12 cellular contexts compared by ENCODE assay signal in the genomic region with DNA sequence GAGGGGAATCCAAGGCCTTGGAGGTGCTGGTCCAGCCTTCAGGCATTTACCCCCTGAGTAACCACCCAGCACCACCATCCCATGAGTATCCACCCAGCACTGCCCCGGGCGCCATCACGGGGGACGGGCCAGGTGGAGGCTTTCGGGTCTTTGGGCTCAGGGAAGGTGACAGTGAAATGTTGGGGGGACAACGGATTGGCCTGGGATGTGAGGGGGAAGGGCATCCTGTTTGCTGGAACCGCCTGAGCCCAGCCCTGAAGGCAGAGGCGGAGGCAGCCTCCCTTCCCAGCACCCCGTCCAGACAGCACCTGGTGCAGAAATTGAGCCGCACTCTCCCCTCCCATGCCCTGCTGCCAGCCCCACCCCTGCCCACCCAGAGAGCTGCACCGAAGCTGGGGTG. TPM values are rescaled to one million over a fixed set of nuclear protein-coding genes. Genes with fewer than 3 reads are reported as not detected.
DNase-seq lines count a peak whose midpoint lies in the region; ATAC-seq and TF ChIP-seq lines count a peak whose summit lies in the region.
"Had no signal": no experiment of that assay in that cellular context is flagged by ENCODE, and none has a peak within 500 bp of the region (broad histone marks: within the 10 kb centered on the region; RNA-seq: fewer than 3 reads in every experiment).

No MANE protein-coding gene starts in this region.

- no peak overlapping the region for H3K4ac ChIP-seq in neuronal stem cell (ENCODE audit: low read length)

- no peak overlapping the region for H2BK120ac ChIP-seq in neuronal stem cell (ENCODE audit: low read depth, low read length)

- no peaks in the 10 kb centered on the region for H3K27me3 ChIP-seq in HCT116 (ENCODE audit: insufficient read depth, low read length)
- H3K27me3 ChIP-seq in NT2/D1 (ENCODE audit: insufficient read depth, insufficient read length): no peaks in the 10 kb centered on the region
- H3K27me3 ChIP-seq in SU-DHL-6 (ENCODE audit: low read length): no peaks in the 10 kb centered on the region
- peaks cover 0 to 32% (median 0%) of the 10 kb centered on the region in 3 experiments for H3K27me3 ChIP-seq in neuronal stem cell (ENCODE audit: control insufficient read depth in 3 of 3, insufficient read depth in 3 of 3, low read depth in 1 of 3, low read length in 3 of 3)

- H3K14ac ChIP-seq in neuronal stem cell (ENCODE audit: low read length): no peak overlapping the region

- H4K8ac ChIP-seq in neuronal stem cell (ENCODE audit: low read depth, low read length): no peak overlapping the region

- CTCF ChIA-PET in HCT116 (lab: Charles Lee): interaction anchor here (2.5 to 2.6 kb wide), 3 partner anchors 221 to 222 kb away, joined by 12 to 16 read pairs (median 14); no protein-coding TSS in a partner anchor

- no CpG with 5 or more reads among the region's 11 CpGs for WGBS in neuronal stem cell (ENCODE audit: extremely low coverage in 2 of 2, insufficient read length in 2 of 2, insufficient replicate concordance in 1 of 2), 2 donors

- no peak overlapping the region for H4K91ac ChIP-seq in neuronal stem cell (ENCODE audit: low read depth, low read length, poor library complexity)

- intact Hi-C loops in HCT116 (cut with micrococcal nuclease): loop anchor here (1.0 to 5.0 kb wide), 2 partner anchors 221 to 406 kb away; no protein-coding TSS in a partner anchor

- no peak for DNase-seq in HCT116 (ENCODE audit: low read depth, low spot score)
- DNase-seq in NT2/D1 (ENCODE audit: low read depth, low spot score): no peak
- no peak for DNase-seq in neuronal stem cell (ENCODE audit: low spot score)
- no peak for DNase-seq in retina
- DNase-seq: GF-D8 had no signal

- H2BK12ac ChIP-seq in neuronal stem cell (ENCODE audit: low read length): peak overlapping the region; percentile 48

- no peak overlapping the region for H3K4me2 ChIP-seq in HCT116 (ENCODE audit: low read length)
- H3K4me2 ChIP-seq in SU-DHL-6 (ENCODE audit: low read depth, low read length, poor library complexity, severe bottlenecking): no peak overlapping the region
- H3K4me2 ChIP-seq in neuronal stem cell (ENCODE audit: insufficient read depth, low read length, poor library complexity, severe bottlenecking): no peak overlapping the region

- no peaks in the 10 kb centered on the region for H3K4me1 ChIP-seq in HCT116 (ENCODE audit: control insufficient read depth in 1 of 2, insufficient read depth in 2 of 2, low read length in 2 of 2)
- peaks cover 16% of the 10 kb centered on the region for H3K4me1 ChIP-seq in NT2/D1 (ENCODE audit: insufficient read depth, insufficient read length)
- peaks cover 2 to 16% of the 10 kb centered on the region in 2 donors for H3K4me1 ChIP-seq in neuronal stem cell (ENCODE audit: control insufficient read depth in 2 of 2, insufficient read depth in 1 of 2, low read depth in 1 of 2, low read length in 2 of 2)
- H3K4me1 ChIP-seq: Caco-2 had no signal

- no peaks in the 10 kb centered on the region for H3K79me1 ChIP-seq in neuronal stem cell (ENCODE audit: low read depth, low read length)

- H4K20me1 ChIP-seq in HCT116 (ENCODE audit: insufficient read depth) (no peaks in the 10 kb centered on the region), SU-DHL-6 (ENCODE audit: low read depth, low read length) (no peaks in the 10 kb centered on the region)

- ATAC-seq in HCT116 (0 out of 2 replicates have a peak, but pooled peaks have one; percentile 3), GM21447 (IDR thresholded peaks at IDR 0.05; ENCODE audit: unreplicated experiment) (no peak), GM19452 (IDR thresholded peaks at IDR 0.05; ENCODE audit: unreplicated experiment) (no peak)

- H2AFZ ChIP-seq in HCT116 (ENCODE audit: low read depth, low read length, poor library complexity, severe bottlenecking) (no peak overlapping the region), SU-DHL-6 (ENCODE audit: low read depth, low read length, severe bottlenecking) (no peak overlapping the region), neuronal stem cell (ENCODE audit: low read length) (no peak overlapping the region)
- H2AFZ ChIP-seq: GM23248 had no signal

- no peaks in the 10 kb centered on the region for H3K79me2 ChIP-seq in HCT116 (ENCODE audit: insufficient read depth, low read length)
- H3K79me2 ChIP-seq in SU-DHL-6 (ENCODE audit: insufficient read depth, low read length): no peaks in the 10 kb centered on the region

- H3K27ac ChIP-seq in HCT116 (ENCODE audit: low read depth, low read length) (no peak overlapping the region), SU-DHL-6 (ENCODE audit: low read depth, low read length) (no peak overlapping the region), neuronal stem cell (replicated peaks; ENCODE audit: low read length) (no peak overlapping the region)
- H3K27ac ChIP-seq: GM23248 had no signal

- no peaks in the 10 kb centered on the region for H3F3A ChIP-seq in SU-DHL-6 (ENCODE audit: insufficient read depth)

- TF ChIP-seq CTCF in HCT116 (IDR thresholded peaks at IDR 0.05 in 2 of 3, conservative IDR thresholded peaks at IDR 0.05 in 1 of 3; ENCODE audit: borderline replicate concordance in 1 of 3, insufficient read depth in 1 of 3, low read depth in 2 of 3, low read length in 2 of 3) (no peak), SU-DHL-6 (IDR thresholded peaks at IDR 0.05; ENCODE audit: insufficient read depth, low read length, poor library complexity, severe bottlenecking) (no peak)

- H3K36me3 ChIP-seq in HCT116 (ENCODE audit: control insufficient read depth in 1 of 2, insufficient read depth in 2 of 2, low read length in 2 of 2): no peaks in the 10 kb centered on the region
- peaks cover 9% of the 10 kb centered on the region for H3K36me3 ChIP-seq in NT2/D1 (ENCODE audit: insufficient read depth, insufficient read length, low read length)
- H3K36me3 ChIP-seq in SU-DHL-6 (ENCODE audit: low read length): no peaks in the 10 kb centered on the region
- H3K36me3 ChIP-seq in neuronal stem cell (replicated peaks in 1 of 2; ENCODE audit: control insufficient read depth in 2 of 2, insufficient read depth in 2 of 2, low read length in 2 of 2): no peaks in the 10 kb centered on the region

- H3K4me3 ChIP-seq in HCT116 (replicated peaks in 1 of 2; ENCODE audit: low read depth in 1 of 2, low read length in 2 of 2) (no peak overlapping the region), NT2/D1 (ENCODE audit: insufficient read length, low read depth) (no peak overlapping the region), SU-DHL-6 (ENCODE audit: insufficient read depth, low read length, poor library complexity, severe bottlenecking) (no peak overlapping the region), neuronal stem cell (ENCODE audit: low read length in 2 of 2) (no peak overlapping the region)
- H3K4me3 ChIP-seq: GM23248 had no signal

- TF ChIP-seq POLR2A in HCT116 (IDR thresholded peaks at IDR 0.05; ENCODE audit: borderline replicate concordance, extremely low read depth, insufficient read depth, insufficient read length): no peak

- no peak overlapping the region for H3K23ac ChIP-seq in neuronal stem cell (ENCODE audit: low read depth, low read length, poor library complexity)

- BruUV-seq in HCT116 (replicated peaks; lab: Mats Ljungman, UMichigan): no TSS peak

- H3K9me2 ChIP-seq in HCT116 (ENCODE audit: insufficient read depth) (no peaks in the 10 kb centered on the region), SU-DHL-6 (replicated peaks; ENCODE audit: insufficient read depth, low read length) (no peaks in the 10 kb centered on the region)

- no peak for TF ChIP-seq RAD21 in HCT116 (IDR thresholded peaks at IDR 0.05; ENCODE audit: low read depth)

- H3K9me3 ChIP-seq in HCT116 (ENCODE audit: control insufficient read depth in 1 of 2, insufficient read depth in 1 of 2, low read depth in 1 of 2, low read length in 2 of 2) (no peaks in the 10 kb centered on the region), NT2/D1 (ENCODE audit: insufficient read depth, low read length) (no peaks in the 10 kb centered on the region), SU-DHL-6 (ENCODE audit: insufficient read depth, low read length) (no peaks in the 10 kb centered on the region), neuronal stem cell (replicated peaks in 1 of 2; ENCODE audit: control insufficient read depth in 2 of 2, insufficient read depth in 1 of 2, low read depth in 1 of 2, low read length in 2 of 2) (no peaks in the 10 kb centered on the region)
- H3K9me3 ChIP-seq: Caco-2 had no signal

- POLR2A ChIA-PET in HCT116 (lab: Charles Lee): no interaction called here

- H3K9ac ChIP-seq in HCT116 (ENCODE audit: low read length) (no peak overlapping the region), NT2/D1 (ENCODE audit: insufficient read length, low read depth) (peak overlapping the region; percentile 18), SU-DHL-6 (ENCODE audit: low read length) (peak overlapping the region; percentile 13; the same call in 1 of the 2 replicates), neuronal stem cell (ENCODE audit: low read depth, low read length, poor library complexity) (no peak overlapping the region)
- H3K9ac ChIP-seq: GM23248 had no signal

- peak overlapping the region; percentile 27 for H2BK5ac ChIP-seq in neuronal stem cell (ENCODE audit: low read length)

- RAD21 ChIA-PET in HCT116 (lab: Charles Lee; ENCODE audit: low non-redundant PET in 1 of 2, low total read pairs in 2 of 2, uncharacterized antibody in 2 of 2, unreplicated experiment in 2 of 2): no interaction called here

- peak overlapping the region; percentile 62 for H2BK15ac ChIP-seq in neuronal stem cell (ENCODE audit: low read length)

- peak overlapping the region; percentile 1 for H3K18ac ChIP-seq in neuronal stem cell (ENCODE audit: low read length)

- peak overlapping the region; percentile 95 for H2AK5ac ChIP-seq in neuronal stem cell (ENCODE audit: low read depth, low read length)

TF ChIP-seq in HCT116, 20 proteins besides CTCF, POLR2A, EP300 and RAD21 (continues in another document):
- TF ChIP-seq SIN3A (IDR thresholded peaks at IDR 0.05; ENCODE audit: low read depth) (no peak), CBX3 (IDR thresholded peaks at IDR 0.05; ENCODE audit: low read depth) (no peak), SRF (IDR thresholded peaks at IDR 0.05; ENCODE audit: low read depth) (no peak), SP1 (IDR thresholded peaks at IDR 0.05; ENCODE audit: low read depth) (no peak), EZH2phosphoT487 (IDR thresholded peaks at IDR 0.05; ENCODE audit: borderline replicate concordance) (no peak), ZNF274 (IDR thresholded peaks at IDR 0.05; ENCODE audit: low read depth, low read length) (no peak)

RNA-seq across cellular contexts. Expression of a gene that starts 17.0 kb away (rescaled TPM):
- total RNA-seq in HCT116 (2021; ENCODE audit: unreplicated experiment): 92.6 TPM
- 159 and 175 TPM in 2 replicates for polyA plus RNA-seq in HCT116 (2012)
- polyA plus RNA-seq in neuronal stem cell (2013, experiment 1 of 2): 19.7 TPM
- 19.8 TPM for polyA plus RNA-seq in neuronal stem cell (2013, experiment 2 of 2)
- polyA plus RNA-seq: CD14-positive monocyte; CD8-positive, alpha-beta memory T cell had no signal

Comparison
In these comparisons a context has a peak if more than half of its experiments do, and no peak if none do; other contexts are left out.
1. H3K9ac ChIP-seq: peak in NT2/D1 (single experiment) and SU-DHL-6 (single experiment); none in HCT116 (single experiment) and neuronal stem cell (single experiment).